20 cellular contexts compared by ENCODE assay signal in the genomic region with DNA sequence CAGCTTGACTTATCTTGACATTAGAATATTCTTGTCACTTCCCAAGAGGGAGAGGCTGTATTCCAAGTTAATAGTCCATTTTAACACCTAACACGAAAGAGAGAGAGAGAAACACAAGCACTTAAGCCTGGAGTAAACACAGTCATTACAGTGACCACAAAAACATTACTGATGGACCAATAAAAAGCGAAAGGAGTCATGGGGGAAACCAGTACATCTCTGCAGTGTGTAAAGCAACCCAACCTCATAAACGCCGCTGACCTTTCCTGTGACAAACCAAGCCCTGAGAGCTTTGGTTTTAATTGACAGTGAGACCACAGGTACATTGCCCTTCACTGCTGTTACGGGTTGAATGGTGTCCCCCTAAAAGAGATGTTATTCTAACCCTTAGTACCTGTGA.
"Had no signal": no experiment of that assay in that cellular context is flagged by ENCODE, and none has a peak within 500 bp of the region (broad histone marks: within the 10 kb centered on the region; RNA-seq: fewer than 3 reads in every experiment).

No MANE protein-coding gene starts in this region.

- FAIRE-seq: colon, urothelium cell line had no signal

- H3K27me3 Mint-ChIP-seq: dendritic cell treated with granulocyte-macrophage colony-stimulating factor and Interleukin-4, amounts not matched to agents 40 ng/mL and 50 ng/mL, for 4 days; effector memory CD8-positive, alpha-beta T cell; naive B cell; type B pancreatic cell had no signal

- ATAC-seq: effector memory CD8-positive, alpha-beta T cell; left ventricle myocardium superior; psoas muscle had no signal

- H3K4me3 Mint-ChIP-seq: dendritic cell treated with granulocyte-macrophage colony-stimulating factor and Interleukin-4, amounts not matched to agents 40 ng/mL and 50 ng/mL, for 4 days; effector memory CD8-positive, alpha-beta T cell; nephron progenitor cell; type B pancreatic cell had no signal

- H3K9me3 Mint-ChIP-seq: effector memory CD8-positive, alpha-beta T cell; naive B cell; type B pancreatic cell had no signal

- H3K4me3 ChIP-seq: esophagus squamous epithelium, hepatocyte, lung, psoas muscle, right atrium auricular region, sigmoid colon, skin epidermis, suprapubic skin, thyroid gland had no signal

- H3K27ac Mint-ChIP-seq: dendritic cell treated with granulocyte-macrophage colony-stimulating factor and Interleukin-4, amounts not matched to agents 40 ng/mL and 50 ng/mL, for 4 days; naive B cell; nephron progenitor cell; type B pancreatic cell had no signal

- H3K36me3 Mint-ChIP-seq: naive B cell, type B pancreatic cell had no signal

- DNase-seq: effector memory CD8-positive, alpha-beta T cell; esophagus squamous epithelium; left colon; left ventricle myocardium superior; mesendoderm; naive B cell; nephron progenitor cell; psoas muscle; sigmoid colon; stimulated activated naive CD4-positive, alpha-beta T cell; thyroid gland had no signal
